9 cellular contexts compared by ENCODE assay signal in the genomic region with DNA sequence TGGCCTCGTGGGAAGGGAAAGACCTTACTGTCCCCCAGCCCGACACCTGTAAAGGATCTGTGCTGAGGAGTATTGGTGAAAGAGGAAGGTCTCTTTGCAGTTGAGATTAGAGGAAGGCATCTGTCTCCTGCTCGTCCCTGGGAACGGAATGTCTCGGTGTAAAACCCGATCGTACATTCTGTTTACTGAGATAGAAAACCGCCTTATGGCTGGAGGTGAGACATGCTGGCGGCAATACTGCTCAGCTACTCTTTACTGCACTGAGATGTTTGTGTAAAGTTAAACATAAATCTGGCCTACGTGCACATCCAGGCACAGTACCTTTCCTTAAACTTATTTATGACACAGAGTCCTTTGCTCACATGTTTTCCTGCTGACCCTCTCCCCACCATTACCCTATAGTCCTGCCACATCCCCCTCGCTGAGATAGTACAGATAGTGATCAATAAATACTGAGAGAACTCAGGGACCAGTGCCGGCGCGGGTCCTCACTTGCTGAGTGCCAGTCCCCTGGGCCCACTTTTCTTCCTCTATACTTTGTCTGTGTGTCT. TPM values are rescaled to one million over a fixed set of nuclear protein-coding genes. Genes with fewer than 3 reads are reported as not detected.
"Had no signal": no experiment of that assay in that cellular context is flagged by ENCODE, and none has a peak within 500 bp of the region (broad histone marks: within the 10 kb centered on the region; RNA-seq: fewer than 3 reads in every experiment).

No MANE protein-coding gene starts in this region.

RNA-seq across cellular contexts. Expression of gene LGI4, which starts 5.1 kb away (rescaled TPM):
- total RNA-seq: epithelial cell of proximal tubule; kidney epithelial cell; natural killer cell treated with Interleukin-12 subunit alpha and Interleukin-12 subunit beta and Interleukin-15 and Interleukin-18, amount 100 ng/mL, for 72 hours had no signal

RNA-seq across cellular contexts. Expression of gene FXYD1, which starts 8.8 kb away (rescaled TPM):
- total RNA-seq: epithelial cell of proximal tubule; kidney epithelial cell; natural killer cell treated with Interleukin-12 subunit alpha and Interleukin-12 subunit beta and Interleukin-15 and Interleukin-18, amount 100 ng/mL, for 72 hours had no signal

RNA-seq across cellular contexts. Expression of gene FXYD7, which starts 13.3 kb away (rescaled TPM):
- total RNA-seq: chondrocyte; epithelial cell of proximal tubule; esophagus squamous epithelium; kidney epithelial cell; mucosa of gallbladder; natural killer cell treated with Interleukin-12 subunit alpha and Interleukin-12 subunit beta and Interleukin-15 and Interleukin-18, amount 100 ng/mL, for 72 hours; omental fat pad; right atrium auricular region; thoracic aorta had no signal

RNA-seq across cellular contexts. Expression of gene FXYD3, which starts 14.2 kb away (rescaled TPM):
- total RNA-seq: chondrocyte; epithelial cell of proximal tubule; natural killer cell treated with Interleukin-12 subunit alpha and Interleukin-12 subunit beta and Interleukin-15 and Interleukin-18, amount 100 ng/mL, for 72 hours had no signal
